ENCODE assay signal across 35 cellular contexts in genomic region chr5:166031926-166032325, GRCh38.
"Had no signal": no experiment of that assay in that cellular context is flagged by ENCODE, and none has a peak within 500 bp of the region (broad histone marks: within the 10 kb centered on the region; RNA-seq: fewer than 3 reads in every experiment).

No MANE protein-coding gene starts in this region.

- H3K27me3 Mint-ChIP-seq: activated CD4-positive, alpha-beta T cell treated with anti-CD3 and anti-CD28 coated beads, Interleukin-2, amount 10 ng/mL, durations not matched to agents 24 days and 14 days; activated CD8-positive, alpha-beta T cell treated with anti-CD3 and anti-CD28 coated beads for 36 hours; activated naive CD4-positive, alpha-beta T cell treated with anti-CD3 and anti-CD28 coated beads, Interleukin-2, amount 50 U/mL, for 24 hours; activated naive CD8-positive, alpha-beta T cell treated with anti-CD3 and anti-CD28 coated beads, Interleukin-2, amount 50 U/mL, for 24 hours; central memory CD8-positive, alpha-beta T cell; naive thymus-derived CD4-positive, alpha-beta T cell; stimulated activated memory B cell treated with anti-CD40 and anti-IgM and Interleukin-4, amounts not matched to agents 10 μg/mL and 1 μg/mL and 100 μg/mL, for 72 hours had no signal

- H3K9me3 ChIP-seq: heart left ventricle, pancreas, prostate gland, stomach, thyroid gland, upper lobe of right lung had no signal

- H3K36me3 Mint-ChIP-seq: activated naive CD4-positive, alpha-beta T cell treated with anti-CD3 and anti-CD28 coated beads, Interleukin-2, amount 50 U/mL, for 24 hours; naive thymus-derived CD4-positive, alpha-beta T cell; stimulated activated memory B cell treated with anti-CD40 and anti-IgM and Interleukin-4, amounts not matched to agents 10 μg/mL and 1 μg/mL and 100 μg/mL, for 72 hours had no signal

- H3K27ac Mint-ChIP-seq: activated CD4-positive, alpha-beta T cell treated with anti-CD3 and anti-CD28 coated beads, Interleukin-2, amount 10 ng/mL, durations not matched to agents 24 days and 14 days; activated CD8-positive, alpha-beta T cell treated with anti-CD3 and anti-CD28 coated beads for 36 hours; activated naive CD4-positive, alpha-beta T cell treated with anti-CD3 and anti-CD28 coated beads, Interleukin-2, amount 50 U/mL, for 24 hours; activated naive CD8-positive, alpha-beta T cell treated with anti-CD3 and anti-CD28 coated beads, Interleukin-2, amount 50 U/mL, for 24 hours; activated T-helper 2 cell treated with anti-CD3 and anti-CD28 coated beads, Interferon-gamma antibody, Interleukin-2, Interleukin-4, amounts not matched to agents 10 μg/mL and 5 μg/mL and 100 μg/mL, durations not matched to agents 14 hours and 24 hours and 36 hours; naive thymus-derived CD4-positive, alpha-beta T cell; stimulated activated memory B cell treated with anti-CD40 and anti-IgM and Interleukin-4, amounts not matched to agents 10 μg/mL and 1 μg/mL and 100 μg/mL, for 72 hours; T-helper 1 cell treated with Interleukin-12 subunit alpha and Interleukin-12 subunit beta and Interleukin-4 antibody, amounts not matched to agents 30 μg/mL and 1 μg/mL, for 36 hours had no signal

- H3K36me3 ChIP-seq: heart left ventricle, pancreas, prostate gland, stomach, thyroid gland, upper lobe of right lung, WERI-Rb-1 had no signal

- FAIRE-seq: colon, endometrium, islet of Langerhans, pancreas had no signal

- H3K9me3 Mint-ChIP-seq: stimulated activated memory B cell treated with anti-CD40 and anti-IgM and Interleukin-4, amounts not matched to agents 10 μg/mL and 1 μg/mL and 100 μg/mL, for 72 hours had no signal

- H3K4me3 Mint-ChIP-seq: activated CD4-positive, alpha-beta T cell treated with anti-CD3 and anti-CD28 coated beads, Interleukin-2, amount 10 ng/mL, durations not matched to agents 24 days and 14 days; activated CD8-positive, alpha-beta T cell treated with anti-CD3 and anti-CD28 coated beads for 36 hours; activated naive CD4-positive, alpha-beta T cell treated with anti-CD3 and anti-CD28 coated beads, Interleukin-2, amount 50 U/mL, for 24 hours; activated naive CD8-positive, alpha-beta T cell treated with anti-CD3 and anti-CD28 coated beads, Interleukin-2, amount 50 U/mL, for 24 hours; central memory CD8-positive, alpha-beta T cell; naive thymus-derived CD4-positive, alpha-beta T cell; neural crest cell; stimulated activated memory B cell treated with anti-CD40 and anti-IgM and Interleukin-4, amounts not matched to agents 10 μg/mL and 1 μg/mL and 100 μg/mL, for 72 hours; T-helper 1 cell treated with Interleukin-12 subunit alpha and Interleukin-12 subunit beta and Interleukin-4 antibody, amounts not matched to agents 30 μg/mL and 1 μg/mL, for 36 hours had no signal

- H3K4me1 Mint-ChIP-seq: activated CD4-positive, alpha-beta T cell treated with anti-CD3 and anti-CD28 coated beads, Interleukin-2, amount 10 ng/mL, durations not matched to agents 24 days and 14 days; activated naive CD4-positive, alpha-beta T cell treated with anti-CD3 and anti-CD28 coated beads, Interleukin-2, amount 50 U/mL, for 24 hours; activated naive CD8-positive, alpha-beta T cell treated with anti-CD3 and anti-CD28 coated beads, Interleukin-2, amount 50 U/mL, for 24 hours; central memory CD8-positive, alpha-beta T cell; naive thymus-derived CD4-positive, alpha-beta T cell; neural crest cell; stimulated activated memory B cell treated with anti-CD40 and anti-IgM and Interleukin-4, amounts not matched to agents 10 μg/mL and 1 μg/mL and 100 μg/mL, for 72 hours had no signal

- H3K4me3 ChIP-seq: heart left ventricle, pancreas, prostate gland, skin epidermis, stomach, thyroid gland, upper lobe of right lung had no signal

- H3K27ac ChIP-seq: heart left ventricle, pancreas, prostate gland, skin epidermis, stomach, thyroid gland, upper lobe of right lung, WERI-Rb-1 had no signal

- DNase-seq: activated CD4-positive, alpha-beta T cell treated with anti-CD3 and anti-CD28 coated beads, Interleukin-2, amount 10 ng/mL, durations not matched to agents 24 days and 14 days; activated CD8-positive, alpha-beta T cell treated with anti-CD3 and anti-CD28 coated beads for 36 hours; activated naive CD8-positive, alpha-beta T cell treated with anti-CD3 and anti-CD28 coated beads, Interleukin-2, amount 50 U/mL, for 24 hours; activated T-cell treated with anti-CD3 and anti-CD28 coated beads, Interleukin-2, amount 50 U/mL, for 48 hours; amygdala; dermis blood vessel endothelial cell; effector CD4-positive, alpha-beta T cell; erythroblast; heart left ventricle; left cardiac atrium; left ventricle myocardium superior; midbrain; naive thymus-derived CD4-positive, alpha-beta T cell; nucleus accumbens; pancreas; retina; stimulated activated CD4-positive, alpha-beta T cell treated with anti-CD3 and anti-CD28 coated beads, Interleukin-4, amount 100 ng/mL, for 24 hours; stomach; T-helper 9 cell; thyroid gland; upper lobe of right lung; WERI-Rb-1 had no signal

- ATAC-seq: activated CD4-positive, CD25-positive, alpha-beta regulatory T cell treated with anti-CD3 and anti-CD28 coated beads, Interleukin-2, amount 50 U/mL, for 24 hours; activated CD8-positive, alpha-beta T cell treated with anti-CD3 and anti-CD28 coated beads for 36 hours; activated naive CD8-positive, alpha-beta T cell treated with anti-CD3 and anti-CD28 coated beads, Interleukin-2, amount 50 U/mL, for 24 hours; heart left ventricle; left cardiac atrium; left ventricle myocardium superior; naive thymus-derived CD4-positive, alpha-beta T cell; pancreas; sciatic nerve; stimulated activated memory B cell treated with anti-CD40 and anti-IgM and Interleukin-4, amounts not matched to agents 10 μg/mL and 1 μg/mL and 100 μg/mL, for 72 hours; upper lobe of right lung had no signal

- H3K4me1 ChIP-seq: heart left ventricle, pancreas, prostate gland, stomach, thyroid gland, upper lobe of right lung had no signal

- H3K27me3 ChIP-seq: heart left ventricle, pancreas, stomach, thyroid gland, upper lobe of right lung had no signal
